16 cellular contexts compared by ENCODE assay signal in the genomic region with DNA sequence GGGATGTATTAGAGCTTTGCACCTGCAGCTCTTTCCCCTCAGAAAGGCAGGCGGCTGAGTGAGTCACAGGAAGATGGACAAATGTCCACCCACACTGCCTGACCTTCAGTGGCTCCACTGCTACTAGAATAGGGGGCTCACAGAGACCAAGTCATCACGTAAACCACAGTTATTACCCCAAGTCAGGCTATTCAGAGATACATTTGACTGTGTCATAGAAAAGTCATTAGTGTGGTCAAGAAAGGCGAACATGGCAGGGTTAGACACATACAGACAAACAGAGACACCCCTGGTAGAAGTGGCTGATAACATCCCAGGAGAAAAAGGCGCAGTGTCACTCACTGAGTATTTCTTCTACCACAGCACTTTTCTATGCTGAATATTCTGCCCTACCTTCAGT. TPM values are rescaled to one million over a fixed set of nuclear protein-coding genes. Genes with fewer than 3 reads are reported as not detected.
A peak's percentile ranks its signal among the peaks of the same experiment; 100 is the strongest.
DNase-seq lines count a peak whose midpoint lies in the region; ATAC-seq and TF ChIP-seq lines count a peak whose summit lies in the region.
"Had no signal": no experiment of that assay in that cellular context is flagged by ENCODE, and none has a peak within 500 bp of the region (broad histone marks: within the 10 kb centered on the region; RNA-seq: fewer than 3 reads in every experiment).

No MANE protein-coding gene starts in this region.

- no peak overlapping the region for H3K4me2 ChIP-seq in MM.1S (ENCODE audit: low read depth, low read length)
- H3K4me2 ChIP-seq: smooth muscle cell had no signal

- H3K27me3 ChIP-seq in left ventricle myocardium inferior (ENCODE audit: low read depth) = no peaks in the 10 kb centered on the region
- H3K27me3 ChIP-seq in MM.1S (replicated peaks; ENCODE audit: insufficient read depth, low read length) = no peaks in the 10 kb centered on the region

- peaks cover 46% of the 10 kb centered on the region for H3K4me1 ChIP-seq in left ventricle myocardium inferior
- H3K4me1 ChIP-seq in MM.1S (ENCODE audit: low read length) = no peaks in the 10 kb centered on the region
- H3K4me1 ChIP-seq: SJSA1 had no signal

- no peaks in the 10 kb centered on the region for H4K20me1 ChIP-seq in MM.1S (ENCODE audit: insufficient read depth, low read length)

- no peak overlapping the region for H3K9ac ChIP-seq in MM.1S (ENCODE audit: low read length)

- no peaks in the 10 kb centered on the region for H3K9me3 Mint-ChIP-seq in T-cell
- H3K9me3 Mint-ChIP-seq in immature natural killer cell = no peaks in the 10 kb centered on the region
- H3K9me3 Mint-ChIP-seq: CD8-positive, alpha-beta memory T cell had no signal

- H3K36me3 Mint-ChIP-seq in T-cell (peaks cover 5% of the 10 kb centered on the region), immature natural killer cell (peaks cover 0 to 11% (median 4%) of the 10 kb centered on the region in 3 donors)

- H3K4me3 Mint-ChIP-seq in T-cell (no peak overlapping the region), immature natural killer cell (no peak overlapping the region)
- H3K4me3 Mint-ChIP-seq: CD8-positive, alpha-beta memory T cell had no signal

- no peaks in the 10 kb centered on the region for H3F3A ChIP-seq in MM.1S (ENCODE audit: insufficient read depth, low read length)

- DNase-seq in left ventricle myocardium inferior = no peak
- no peak for DNase-seq in left ventricle myocardium superior
- DNase-seq in T-cell = no peak
- no peak for DNase-seq in immature natural killer cell
- no peak for DNase-seq in NCI-H510A treated with DMSO at 0.1 percent for 48 hours (lab: John Stamatoyannopoulos, UW)
- DNase-seq in GM19238 (ENCODE audit: insufficient read length, low spot score) = no peak
- no peak for DNase-seq in MM.1S
- DNase-seq in T-helper 9 cell = no peak
- DNase-seq: ACHN; activated CD4-positive, alpha-beta T cell treated with anti-CD3 and anti-CD28 coated beads, Interleukin-2, amount 50 U/mL, for 4 hours; CD8-positive, alpha-beta memory T cell; KG1; NCI-H1417 treated with DMSO at 0.1 percent for 48 hours; NCI-H2227 treated with DMSO at 0.1 percent for 48 hours had no signal

- TF ChIP-seq CTCF in left ventricle myocardium inferior (IDR thresholded peaks at IDR 0.05; ENCODE audit: borderline replicate concordance) (no peak), MM.1S (IDR thresholded peaks at IDR 0.05; ENCODE audit: low read length) (no peak)

- peak overlapping the region; percentile 40 to 69 for H3K27ac Mint-ChIP-seq in T-cell
- peak overlapping the region in 5 of 6 donors; percentile 19 to 54 (median 31) for H3K27ac Mint-ChIP-seq in immature natural killer cell

- H3K27me3 Mint-ChIP-seq in T-cell (no peaks in the 10 kb centered on the region), immature natural killer cell (ENCODE audit: low read depth in 3 of 3) (peaks cover 0 to 6% (median 1%) of the 10 kb centered on the region in 3 donors)
- H3K27me3 Mint-ChIP-seq: CD8-positive, alpha-beta memory T cell had no signal

- no peak overlapping the region for H2AFZ ChIP-seq in MM.1S (ENCODE audit: low read length)

- peak overlapping the region; percentile 27 for H3K27ac ChIP-seq in left ventricle myocardium inferior (replicated peaks)
- H3K27ac ChIP-seq in MM.1S (ENCODE audit: low read length) = no peak overlapping the region
- H3K27ac ChIP-seq: SJSA1 had no signal

- no peaks in the 10 kb centered on the region for H3K36me3 ChIP-seq in left ventricle myocardium inferior
- H3K36me3 ChIP-seq in MM.1S (replicated peaks; ENCODE audit: insufficient read depth, low read length) = no peaks in the 10 kb centered on the region
- H3K36me3 ChIP-seq: SJSA1 had no signal

- CTCF ChIA-PET in T-cell (lab: Charles Lee) = interaction anchor here (0.9 to 1.2 kb wide), 4 partner anchors 15 to 38 kb away, joined by 3 to 5 read pairs (median 4); no protein-coding TSS in a partner anchor

- intact Hi-C loops in left ventricle myocardium inferior (cut with micrococcal nuclease) (no loop called here), left ventricle myocardium superior (cut with micrococcal nuclease) (no loop called here)

- no peaks in the 10 kb centered on the region for H3K79me2 ChIP-seq in MM.1S (ENCODE audit: low read length)

- no peaks in the 10 kb centered on the region for H3K9me3 ChIP-seq in left ventricle myocardium inferior (replicated peaks)
- no peaks in the 10 kb centered on the region for H3K9me3 ChIP-seq in MM.1S (replicated peaks; ENCODE audit: insufficient read depth, low read length)
- H3K9me3 ChIP-seq: SJSA1 had no signal

- ATAC-seq in left ventricle myocardium superior (no peak), T-cell (replicated peaks in 1 of 4) (no peak)

- H3K4me1 Mint-ChIP-seq in T-cell (peaks cover 38 to 46% (median 43%) of the 10 kb centered on the region in 3 donors), immature natural killer cell (peaks cover 44 to 62% of the 10 kb centered on the region in 2 donors)

- POLR2A ChIA-PET in T-cell (lab: Charles Lee) = interaction anchor here in 1 of 2 donors (0.7 to 1.0 kb wide), 2 partner anchors 10 to 14 kb away, joined by 3 read pairs; no protein-coding TSS in a partner anchor

- H3K4me3 ChIP-seq in left ventricle myocardium inferior (no peak overlapping the region), MM.1S (ENCODE audit: low read length) (no peak overlapping the region)
- H3K4me3 ChIP-seq: SJSA1, smooth muscle cell had no signal

- H3K9me2 ChIP-seq in MM.1S (replicated peaks; ENCODE audit: insufficient read depth, low read length) = no peaks in the 10 kb centered on the region

RNA-seq across cellular contexts. Expression of a gene that starts 36.0 kb away (rescaled TPM):
- total RNA-seq in left ventricle myocardium inferior (1.7 TPM), left ventricle myocardium superior (2.1 TPM), T-cell (10 to 100 TPM; 26.5 to 31.2 (median 29.2) TPM)
- polyA plus RNA-seq in immature natural killer cell = 10 to 100 TPM; 41.7 to 53.2 (median 52.0) TPM
